ENCODE assay signal across 22 cellular contexts in genomic region chr2:222931659-222932058, GRCh38.
"Had no signal": no experiment of that assay in that cellular context is flagged by ENCODE, and none has a peak within 500 bp of the region (broad histone marks: within the 10 kb centered on the region; RNA-seq: fewer than 3 reads in every experiment).

No MANE protein-coding gene starts in this region.

- DNase-seq: activated CD4-positive, alpha-beta memory T cell treated with anti-CD3 and anti-CD28 coated beads, Interleukin-2, amount 10 ng/mL, durations not matched to agents 7 days and 5 days; activated CD4-positive, alpha-beta T cell treated with anti-CD3 and anti-CD28 coated beads, Interleukin-2, amount 50 U/mL, for 1 hour; activated CD4-positive, CD25-positive, alpha-beta regulatory T cell; activated gamma-delta T cell; activated naive CD4-positive, alpha-beta T cell treated with anti-CD3 and anti-CD28 coated beads for 36 hours; activated T-cell treated with anti-CD3 and anti-CD28 coated beads for 4 hours; activated T-cell treated with anti-CD3 and anti-CD28 coated beads, Interleukin-2, amount 50 U/mL, for 48 hours; aorta; MG63; NCI-H1105; NCI-H1436; NCI-H1694 treated with DMSO at 0.1 percent for 48 hours; NCI-H2029 treated with DMSO at 0.1 percent for 48 hours; NCI-H446; NCI-H524; PC-9; SHP77 treated with DMSO at 0.1 percent for 48 hours had no signal

- H3K27ac Mint-ChIP-seq: activated CD4-positive, alpha-beta memory T cell treated with anti-CD3 and anti-CD28 coated beads, Interleukin-2, amount 10 ng/mL, durations not matched to agents 7 days and 5 days; activated naive CD4-positive, alpha-beta T cell treated with anti-CD3 and anti-CD28 coated beads for 36 hours; activated naive CD8-positive, alpha-beta T cell; activated T-helper 17 cell treated with anti-CD3 and anti-CD28 coated beads, Interleukin-2, amount 50 U/mL, for 72 hours; T-helper 1 cell treated with Interleukin-12 subunit alpha and Interleukin-12 subunit beta and Interleukin-4 antibody, amounts not matched to agents 30 μg/mL and 1 μg/mL, for 36 hours had no signal

- H3K9ac ChIP-seq: KMS-11 had no signal

- H3K27me3 ChIP-seq: MG63 had no signal

- H3K4me2 ChIP-seq: KMS-11, PC-9 had no signal

- H3K9me3 ChIP-seq: MG63 had no signal

- H3K4me3 Mint-ChIP-seq: activated CD4-positive, alpha-beta memory T cell treated with anti-CD3 and anti-CD28 coated beads, Interleukin-2, amount 10 ng/mL, durations not matched to agents 7 days and 5 days; activated naive CD4-positive, alpha-beta T cell treated with anti-CD3 and anti-CD28 coated beads for 36 hours; activated naive CD8-positive, alpha-beta T cell; activated T-helper 17 cell treated with anti-CD3 and anti-CD28 coated beads, Interleukin-2, amount 50 U/mL, for 72 hours; brain; T-helper 1 cell treated with Interleukin-12 subunit alpha and Interleukin-12 subunit beta and Interleukin-4 antibody, amounts not matched to agents 30 μg/mL and 1 μg/mL, for 36 hours had no signal

- H3K27ac ChIP-seq: KMS-11, PC-9 had no signal

- H3K27me3 Mint-ChIP-seq: activated CD4-positive, alpha-beta memory T cell treated with anti-CD3 and anti-CD28 coated beads, Interleukin-2, amount 10 ng/mL, durations not matched to agents 7 days and 5 days; activated naive CD8-positive, alpha-beta T cell; activated T-helper 17 cell treated with anti-CD3 and anti-CD28 coated beads, Interleukin-2, amount 50 U/mL, for 72 hours; brain had no signal

- H3K4me1 Mint-ChIP-seq: activated CD4-positive, alpha-beta memory T cell treated with anti-CD3 and anti-CD28 coated beads, Interleukin-2, amount 10 ng/mL, durations not matched to agents 7 days and 5 days; activated T-helper 17 cell treated with anti-CD3 and anti-CD28 coated beads, Interleukin-2, amount 50 U/mL, for 72 hours; brain had no signal

- H3K4me3 ChIP-seq: MG63, PC-9 had no signal

- ATAC-seq: activated T-helper 17 cell treated with anti-CD3 and anti-CD28 coated beads, Interleukin-2, amount 50 U/mL, for 72 hours had no signal

- H2AFZ ChIP-seq: PC-9 had no signal

- H3K9me3 Mint-ChIP-seq: activated T-helper 17 cell treated with anti-CD3 and anti-CD28 coated beads, Interleukin-2, amount 50 U/mL, for 72 hours; T-helper 1 cell treated with Interleukin-12 subunit alpha and Interleukin-12 subunit beta and Interleukin-4 antibody, amounts not matched to agents 30 μg/mL and 1 μg/mL, for 36 hours had no signal
